ENCODE assay signal across 3 cellular contexts in the genomic region with DNA sequence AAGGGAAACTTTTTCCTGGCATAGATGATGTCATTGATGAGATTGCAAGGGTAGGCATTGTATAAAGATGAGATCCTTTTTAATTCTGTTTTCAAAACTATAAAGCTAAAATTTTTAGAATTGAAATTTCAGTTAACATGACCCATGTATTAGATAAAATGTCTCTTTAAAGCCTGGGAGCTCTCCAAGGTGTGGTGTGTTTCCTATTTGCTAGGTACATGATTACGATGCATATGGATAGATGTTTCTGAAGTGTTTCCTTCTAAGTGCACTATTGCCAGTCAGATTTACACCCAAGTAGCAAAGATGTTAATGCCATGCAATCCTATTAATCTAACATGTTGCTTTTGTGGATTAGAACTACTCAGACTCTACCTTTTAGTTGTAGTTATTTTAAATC.
TF ChIP-seq lines count a peak whose summit lies in the region.

No MANE protein-coding gene starts in this region.

TF ChIP-seq in HepG2, 621 proteins besides CTCF, POLR2A, EP300 and RAD21:
- TF ChIP-seq MIXL1 (CRISPR knock-in tag; IDR thresholded peaks at IDR 0.05) (no peak), ATF7 (IDR thresholded peaks at IDR 0.05) (peak; percentile 48; the same call in 1 of the 2 replicates), ATF7 (CRISPR knock-in tag; IDR thresholded peaks at IDR 0.05) (no peak)

TF ChIP-seq in WTC11, 78 proteins besides CTCF, POLR2A, EP300 and RAD21:
- TF ChIP-seq ZNF121 (CRISPR knock-in tag; IDR thresholded peaks at IDR 0.05) (no peak), TEAD1 (CRISPR knock-in tag; IDR thresholded peaks at IDR 0.05) (no peak), SMAD3 (CRISPR knock-in tag; IDR thresholded peaks at IDR 0.05; ENCODE audit: borderline replicate concordance) (no peak), SOX15 (CRISPR knock-in tag; IDR thresholded peaks at IDR 0.05) (no peak), ZNF232 (CRISPR knock-in tag; IDR thresholded peaks at IDR 0.05) (no peak), ZBTB21 (CRISPR knock-in tag; IDR thresholded peaks at IDR 0.05; ENCODE audit: borderline replicate concordance) (no peak), CREB1 (CRISPR knock-in tag; IDR thresholded peaks at IDR 0.05) (no peak)
- TF ChIP-seq, protein P1, sequence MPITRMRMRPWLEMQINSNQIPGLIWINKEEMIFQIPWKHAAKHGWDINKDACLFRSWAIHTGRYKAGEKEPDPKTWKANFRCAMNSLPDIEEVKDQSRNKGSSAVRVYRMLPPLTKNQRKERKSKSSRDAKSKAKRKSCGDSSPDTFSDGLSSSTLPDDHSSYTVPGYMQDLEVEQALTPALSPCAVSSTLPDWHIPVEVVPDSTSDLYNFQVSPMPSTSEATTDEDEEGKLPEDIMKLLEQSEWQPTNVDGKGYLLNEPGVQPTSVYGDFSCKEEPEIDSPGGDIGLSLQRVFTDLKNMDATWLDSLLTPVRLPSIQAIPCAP (CRISPR knock-in tag; IDR thresholded peaks at IDR 0.05), result no peak
- TF ChIP-seq, protein P2, sequence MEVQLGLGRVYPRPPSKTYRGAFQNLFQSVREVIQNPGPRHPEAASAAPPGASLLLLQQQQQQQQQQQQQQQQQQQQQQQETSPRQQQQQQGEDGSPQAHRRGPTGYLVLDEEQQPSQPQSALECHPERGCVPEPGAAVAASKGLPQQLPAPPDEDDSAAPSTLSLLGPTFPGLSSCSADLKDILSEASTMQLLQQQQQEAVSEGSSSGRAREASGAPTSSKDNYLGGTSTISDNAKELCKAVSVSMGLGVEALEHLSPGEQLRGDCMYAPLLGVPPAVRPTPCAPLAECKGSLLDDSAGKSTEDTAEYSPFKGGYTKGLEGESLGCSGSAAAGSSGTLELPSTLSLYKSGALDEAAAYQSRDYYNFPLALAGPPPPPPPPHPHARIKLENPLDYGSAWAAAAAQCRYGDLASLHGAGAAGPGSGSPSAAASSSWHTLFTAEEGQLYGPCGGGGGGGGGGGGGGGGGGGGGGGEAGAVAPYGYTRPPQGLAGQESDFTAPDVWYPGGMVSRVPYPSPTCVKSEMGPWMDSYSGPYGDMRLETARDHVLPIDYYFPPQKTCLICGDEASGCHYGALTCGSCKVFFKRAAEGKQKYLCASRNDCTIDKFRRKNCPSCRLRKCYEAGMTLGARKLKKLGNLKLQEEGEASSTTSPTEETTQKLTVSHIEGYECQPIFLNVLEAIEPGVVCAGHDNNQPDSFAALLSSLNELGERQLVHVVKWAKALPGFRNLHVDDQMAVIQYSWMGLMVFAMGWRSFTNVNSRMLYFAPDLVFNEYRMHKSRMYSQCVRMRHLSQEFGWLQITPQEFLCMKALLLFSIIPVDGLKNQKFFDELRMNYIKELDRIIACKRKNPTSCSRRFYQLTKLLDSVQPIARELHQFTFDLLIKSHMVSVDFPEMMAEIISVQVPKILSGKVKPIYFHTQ (CRISPR knock-in tag; IDR thresholded peaks at IDR 0.05), result no peak
- TF ChIP-seq, protein P3, sequence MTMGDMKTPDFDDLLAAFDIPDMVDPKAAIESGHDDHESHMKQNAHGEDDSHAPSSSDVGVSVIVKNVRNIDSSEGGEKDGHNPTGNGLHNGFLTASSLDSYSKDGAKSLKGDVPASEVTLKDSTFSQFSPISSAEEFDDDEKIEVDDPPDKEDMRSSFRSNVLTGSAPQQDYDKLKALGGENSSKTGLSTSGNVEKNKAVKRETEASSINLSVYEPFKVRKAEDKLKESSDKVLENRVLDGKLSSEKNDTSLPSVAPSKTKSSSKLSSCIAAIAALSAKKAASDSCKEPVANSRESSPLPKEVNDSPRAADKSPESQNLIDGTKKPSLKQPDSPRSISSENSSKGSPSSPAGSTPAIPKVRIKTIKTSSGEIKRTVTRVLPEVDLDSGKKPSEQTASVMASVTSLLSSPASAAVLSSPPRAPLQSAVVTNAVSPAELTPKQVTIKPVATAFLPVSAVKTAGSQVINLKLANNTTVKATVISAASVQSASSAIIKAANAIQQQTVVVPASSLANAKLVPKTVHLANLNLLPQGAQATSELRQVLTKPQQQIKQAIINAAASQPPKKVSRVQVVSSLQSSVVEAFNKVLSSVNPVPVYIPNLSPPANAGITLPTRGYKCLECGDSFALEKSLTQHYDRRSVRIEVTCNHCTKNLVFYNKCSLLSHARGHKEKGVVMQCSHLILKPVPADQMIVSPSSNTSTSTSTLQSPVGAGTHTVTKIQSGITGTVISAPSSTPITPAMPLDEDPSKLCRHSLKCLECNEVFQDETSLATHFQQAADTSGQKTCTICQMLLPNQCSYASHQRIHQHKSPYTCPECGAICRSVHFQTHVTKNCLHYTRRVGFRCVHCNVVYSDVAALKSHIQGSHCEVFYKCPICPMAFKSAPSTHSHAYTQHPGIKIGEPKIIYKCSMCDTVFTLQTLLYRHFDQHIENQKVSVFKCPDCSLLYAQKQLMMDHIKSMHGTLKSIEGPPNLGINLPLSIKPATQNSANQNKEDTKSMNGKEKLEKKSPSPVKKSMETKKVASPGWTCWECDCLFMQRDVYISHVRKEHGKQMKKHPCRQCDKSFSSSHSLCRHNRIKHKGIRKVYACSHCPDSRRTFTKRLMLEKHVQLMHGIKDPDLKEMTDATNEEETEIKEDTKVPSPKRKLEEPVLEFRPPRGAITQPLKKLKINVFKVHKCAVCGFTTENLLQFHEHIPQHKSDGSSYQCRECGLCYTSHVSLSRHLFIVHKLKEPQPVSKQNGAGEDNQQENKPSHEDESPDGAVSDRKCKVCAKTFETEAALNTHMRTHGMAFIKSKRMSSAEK (CRISPR knock-in tag; IDR thresholded peaks at IDR 0.05; ENCODE audit: borderline replicate concordance), result no peak

TF ChIP-seq in H1, 55 proteins besides CTCF, POLR2A, EP300 and RAD21:
- TF ChIP-seq, protein P4, sequence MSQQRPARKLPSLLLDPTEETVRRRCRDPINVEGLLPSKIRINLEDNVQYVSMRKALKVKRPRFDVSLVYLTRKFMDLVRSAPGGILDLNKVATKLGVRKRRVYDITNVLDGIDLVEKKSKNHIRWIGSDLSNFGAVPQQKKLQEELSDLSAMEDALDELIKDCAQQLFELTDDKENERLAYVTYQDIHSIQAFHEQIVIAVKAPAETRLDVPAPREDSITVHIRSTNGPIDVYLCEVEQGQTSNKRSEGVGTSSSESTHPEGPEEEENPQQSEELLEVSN (IDR thresholded peaks at IDR 0.05), result no peak
